Comparison of ENCODE assay signal across 14 cellular contexts in genomic region chr3:149886957-149887356, GRCh38.
DNase-seq lines count a peak whose midpoint lies in the region; ATAC-seq and TF ChIP-seq lines count a peak whose summit lies in the region.
"Had no signal": no experiment of that assay in that cellular context is flagged by ENCODE, and none has a peak within 500 bp of the region (broad histone marks: within the 10 kb centered on the region; RNA-seq: fewer than 3 reads in every experiment).

No MANE protein-coding gene starts in this region.

- no peak overlapping the region for H3K4me2 ChIP-seq in GM23338

- no peak for TF ChIP-seq POLR2A in tibial nerve (IDR thresholded peaks at IDR 0.05)

- H2AFZ ChIP-seq in GM23338 = no peak overlapping the region

- H3K79me2 ChIP-seq in GM23338 (replicated peaks; ENCODE audit: insufficient read depth) = peaks cover 14% of the 10 kb centered on the region; the same call in 1 of the 2 replicates

- H3K27ac ChIP-seq in GM23338 (ENCODE audit: low read depth) = no peak overlapping the region
- H3K27ac ChIP-seq in lower lobe of right lung = no peak overlapping the region
- H3K27ac ChIP-seq in tibial nerve = no peak overlapping the region

- H3K4me1 ChIP-seq in BE2C (peaks cover 8% of the 10 kb centered on the region), GM23338 (ENCODE audit: insufficient read depth) (no peaks in the 10 kb centered on the region), adipocyte (ENCODE audit: control insufficient read depth, insufficient read depth, low read length) (no peaks in the 10 kb centered on the region), lower lobe of right lung (no peaks in the 10 kb centered on the region), tibial nerve (peaks cover 0 to 7% (median 0%) of the 10 kb centered on the region in 4 donors)

- H3K9me2 ChIP-seq in GM23338 (ENCODE audit: insufficient read depth) = no peaks in the 10 kb centered on the region

- H3K27ac Mint-ChIP-seq in GM23338 = no peak overlapping the region
- H3K27ac Mint-ChIP-seq: CD4-positive, alpha-beta memory T cell had no signal

- H3K4me1 Mint-ChIP-seq in GM23338 = no peaks in the 10 kb centered on the region

- H3K27me3 ChIP-seq in BE2C (no peaks in the 10 kb centered on the region), GM23338 (ENCODE audit: insufficient read depth) (no peaks in the 10 kb centered on the region), adipocyte (replicated peaks; ENCODE audit: control insufficient read depth, insufficient read depth, low read length) (no peaks in the 10 kb centered on the region), lower lobe of right lung (ENCODE audit: low read depth) (no peaks in the 10 kb centered on the region), tibial nerve (no peaks in the 10 kb centered on the region)

- peaks cover 9% of the 10 kb centered on the region for H3K36me3 Mint-ChIP-seq in GM23338 (ENCODE audit: low read depth)

- no peaks in the 10 kb centered on the region for H3K9me3 ChIP-seq in BE2C
- no peaks in the 10 kb centered on the region for H3K9me3 ChIP-seq in adipocyte (ENCODE audit: control insufficient read depth, low read length)
- H3K9me3 ChIP-seq in lower lobe of right lung = no peaks in the 10 kb centered on the region
- peaks cover 0 to 8% (median 0%) of the 10 kb centered on the region in 4 donors for H3K9me3 ChIP-seq in tibial nerve

- peak overlapping the region; percentile 35 for H3K9ac ChIP-seq in adipocyte (ENCODE audit: low read length)

- H3K4me3 Mint-ChIP-seq in GM23338 = no peak overlapping the region

- TF ChIP-seq EP300 in tibial nerve (IDR thresholded peaks at IDR 0.05) = no peak

- peaks cover 6% of the 10 kb centered on the region; the same call in 2 of the 3 replicates for H3K9me3 Mint-ChIP-seq in GM23338

- 80 to 82% methylated on average over 9 of the region's 9 CpGs for WGBS in tibial nerve, 2 donors

- intact Hi-C loops in lower lobe of right lung (cut with DNase I) = no loop called here

- H3K36me3 ChIP-seq in BE2C (no peaks in the 10 kb centered on the region), GM23338 (ENCODE audit: insufficient read depth) (no peaks in the 10 kb centered on the region), adipocyte (ENCODE audit: control insufficient read depth, insufficient read depth, low read length, severe bottlenecking) (no peaks in the 10 kb centered on the region), lower lobe of right lung (peaks cover 7% of the 10 kb centered on the region), tibial nerve (peaks cover 0 to 40% (median 0%) of the 10 kb centered on the region in 3 donors)

- ATAC-seq in GM23338 (peak; percentile 89), lower lobe of right lung (no peak)

- peak; percentile 15 for DNase-seq in BE2C
- peak; percentile 52 for DNase-seq in GM23338 (ENCODE audit: low spot score)
- DNase-seq in adipocyte (ENCODE audit: low read depth) = no peak
- peak; percentile 22 for DNase-seq in medulla oblongata (ENCODE audit: extremely low spot score)
- DNase-seq in T-helper 9 cell = no peak
- no peak for DNase-seq in lower lobe of right lung
- DNase-seq in D341Med (ENCODE audit: low spot score) = no peak
- DNase-seq in tibial nerve (ENCODE audit: low spot score in 2 of 2) = no peak
- DNase-seq: ACHN; CD4-positive, alpha-beta memory T cell; NCI-H1048; NCI-H1694; NCI-H345; SIG-M5 had no signal

- no peak overlapping the region for H3K4me3 ChIP-seq in BE2C (ENCODE audit: low read depth, low read length)
- no peak overlapping the region for H3K4me3 ChIP-seq in GM23338
- H3K4me3 ChIP-seq in adipocyte (ENCODE audit: low read length) = no peak overlapping the region
- H3K4me3 ChIP-seq in lower lobe of right lung = no peak overlapping the region
- no peak overlapping the region for H3K4me3 ChIP-seq in tibial nerve

- peak; percentile 25 for TF ChIP-seq CTCF in BE2C (IDR thresholded peaks at IDR 0.05; ENCODE audit: low read depth, low read length)
- TF ChIP-seq CTCF in GM23338 (conservative IDR thresholded peaks at IDR 0.05; ENCODE audit: low read depth in 2 of 2) = peak in 1 of 2 experiments; percentile 1; a peak in 1 of 4 replicates
- no peak for TF ChIP-seq CTCF in lower lobe of right lung (IDR thresholded peaks at IDR 0.05)
- no peak for TF ChIP-seq CTCF in tibial nerve (IDR thresholded peaks at IDR 0.05)

- no peaks in the 10 kb centered on the region for H3F3A ChIP-seq in GM23338 (replicated peaks; ENCODE audit: low read depth)

- H4K20me1 ChIP-seq in GM23338 (replicated peaks; ENCODE audit: insufficient read depth) = peaks cover 7% of the 10 kb centered on the region

- peaks cover 2% of the 10 kb centered on the region for H3K27me3 Mint-ChIP-seq in GM23338 (ENCODE audit: insufficient read depth, low read depth, poor library complexity)
- H3K27me3 Mint-ChIP-seq: CD4-positive, alpha-beta memory T cell had no signal

TF ChIP-seq in GM23338, 12 proteins besides CTCF, POLR2A, EP300 and RAD21 (continues in another document):
- no peak for TF ChIP-seq ZNF331 (CRISPR knock-in tag; IDR thresholded peaks at IDR 0.05; ENCODE audit: low read depth)
- TF ChIP-seq NANOG (IDR thresholded peaks at IDR 0.05; ENCODE audit: borderline replicate concordance) = no peak
- no peak for TF ChIP-seq JUNB (IDR thresholded peaks at IDR 0.05; ENCODE audit: unreplicated experiment)
- no peak for TF ChIP-seq ZNF462 (CRISPR knock-in tag; IDR thresholded peaks at IDR 0.05)
- no peak for TF ChIP-seq EZH2phosphoT487 (IDR thresholded peaks at IDR 0.05; ENCODE audit: unreplicated experiment)
- TF ChIP-seq, protein P1, sequence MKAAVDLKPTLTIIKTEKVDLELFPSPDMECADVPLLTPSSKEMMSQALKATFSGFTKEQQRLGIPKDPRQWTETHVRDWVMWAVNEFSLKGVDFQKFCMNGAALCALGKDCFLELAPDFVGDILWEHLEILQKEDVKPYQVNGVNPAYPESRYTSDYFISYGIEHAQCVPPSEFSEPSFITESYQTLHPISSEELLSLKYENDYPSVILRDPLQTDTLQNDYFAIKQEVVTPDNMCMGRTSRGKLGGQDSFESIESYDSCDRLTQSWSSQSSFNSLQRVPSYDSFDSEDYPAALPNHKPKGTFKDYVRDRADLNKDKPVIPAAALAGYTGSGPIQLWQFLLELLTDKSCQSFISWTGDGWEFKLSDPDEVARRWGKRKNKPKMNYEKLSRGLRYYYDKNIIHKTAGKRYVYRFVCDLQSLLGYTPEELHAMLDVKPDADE (IDR thresholded peaks at IDR 0.05) = no peak
- no peak for TF ChIP-seq CREB1 (CRISPR knock-in tag; IDR thresholded peaks at IDR 0.05; ENCODE audit: low read depth)

Comparison
In these comparisons a context has a peak if more than half of its experiments do, and no peak if none do; other contexts are left out.
1. DNase-seq: peak in BE2C (single experiment), GM23338 (single experiment) and medulla oblongata (single experiment); none in adipocyte (single experiment), T-helper 9 cell (single experiment), lower lobe of right lung (single experiment), D341Med (single experiment) and tibial nerve (0 of 2).